2 cellular contexts compared by ENCODE assay signal in genomic region chr20:11267762-11268335, GRCh38.
TF ChIP-seq lines count a peak whose summit lies in the region.

No MANE protein-coding gene starts in this region.

TF ChIP-seq in IMR-90, 13 proteins besides CTCF, POLR2A, EP300 and RAD21:
- TF ChIP-seq CEBPB (IDR thresholded peaks at IDR 0.05; ENCODE audit: low read depth, low read length) (no peak), MAZ (IDR thresholded peaks at IDR 0.05; ENCODE audit: borderline replicate concordance, low read depth, low read length) (no peak), FOS (IDR thresholded peaks at IDR 0.05; ENCODE audit: low read depth, low read length) (no peak), BHLHE40 (IDR thresholded peaks at IDR 0.05; ENCODE audit: low read depth, low read length) (no peak), MAFK (IDR thresholded peaks at IDR 0.05; ENCODE audit: low read depth, low read length) (no peak), NFE2L2 (IDR thresholded peaks at IDR 0.05; ENCODE audit: low read depth, low read length) (no peak), USF2 (IDR thresholded peaks at IDR 0.05; ENCODE audit: low read depth, low read length) (no peak), ELK1 (IDR thresholded peaks at IDR 0.05; ENCODE audit: borderline replicate concordance, low read depth, low read length) (no peak), CHD1 (IDR thresholded peaks at IDR 0.05; ENCODE audit: low read depth, low read length) (no peak), MXI1 (IDR thresholded peaks at IDR 0.05; ENCODE audit: borderline replicate concordance, low read depth, low read length) (no peak), SMC3 (IDR thresholded peaks at IDR 0.05; ENCODE audit: low read depth, low read length) (no peak)

TF ChIP-seq in H1, 55 proteins besides CTCF, POLR2A, EP300 and RAD21:
- TF ChIP-seq KDM5A (IDR thresholded peaks at IDR 0.05; ENCODE audit: low read length) (no peak), CEBPB (IDR thresholded peaks at IDR 0.05; ENCODE audit: low read depth, low read length) (no peak), SUZ12 (IDR thresholded peaks at IDR 0.05; ENCODE audit: low read length) (no peak), KDM4A (IDR thresholded peaks at IDR 0.05; ENCODE audit: low read depth, low read length, severe bottlenecking) (no peak), ATF3 (IDR thresholded peaks at IDR 0.05; ENCODE audit: insufficient read depth, low read depth, low read length) (no peak), SIRT6 (IDR thresholded peaks at IDR 0.05; ENCODE audit: low read length) (no peak), YY1 (IDR thresholded peaks at IDR 0.05; ENCODE audit: low read depth, low read length) (no peak), SRF (IDR thresholded peaks at IDR 0.05; ENCODE audit: low read depth, low read length) (no peak), USF2 (IDR thresholded peaks at IDR 0.05; ENCODE audit: low read length) (no peak)
